1 cellular context compared by ENCODE assay signal in genomic region chr5:61734001-61734400, GRCh38.
TF ChIP-seq lines count a peak whose summit lies in the region.

No MANE protein-coding gene starts in this region.

TF ChIP-seq in H1, 55 proteins besides CTCF, POLR2A, EP300 and RAD21:
- no peak for TF ChIP-seq SIX5 (IDR thresholded peaks at IDR 0.05; ENCODE audit: low read depth, low read length)
- TF ChIP-seq MAX (IDR thresholded peaks at IDR 0.05), result peak; percentile 28; the same call in 1 of the 2 replicates
- TF ChIP-seq ASH2L (IDR thresholded peaks at IDR 0.05; ENCODE audit: low read length), result peak; percentile 36
